ENCODE assay signal across 14 cellular contexts in genomic region chr11:110473666-110474065, GRCh38.
"Had no signal": no experiment of that assay in that cellular context is flagged by ENCODE, and none has a peak within 500 bp of the region (broad histone marks: within the 10 kb centered on the region; RNA-seq: fewer than 3 reads in every experiment).

No MANE protein-coding gene starts in this region.

- H3K9me3 Mint-ChIP-seq: activated CD8-positive, alpha-beta T cell treated with anti-CD3 and anti-CD28 coated beads for 36 hours; activated naive CD8-positive, alpha-beta T cell treated with anti-CD3 and anti-CD28 coated beads, Interleukin-2, amount 50 U/mL, for 24 hours; activated T-helper 1 cell treated with anti-CD3 and anti-CD28 coated beads, Interleukin-12 subunit alpha, Interleukin-12 subunit beta, Interleukin-2, Interleukin-4 antibody, amounts not matched to agents 30 ng/mL and 10 ng/mL and 1 ng/mL, durations not matched to agents 14 hours and 24 hours and 36 hours; endodermal cell; stimulated activated naive CD8-positive, alpha-beta T cell treated with anti-CD3 and anti-CD28 coated beads, Interleukin-15, amount 100 ng/mL, for 72 hours had no signal

- H3K4me1 ChIP-seq: pancreas, testis had no signal

- H3K27ac ChIP-seq: foreskin keratinocyte, pancreas, testis had no signal

- ATAC-seq: activated CD8-positive, alpha-beta T cell treated with anti-CD3 and anti-CD28 coated beads for 36 hours; activated naive CD8-positive, alpha-beta T cell treated with anti-CD3 and anti-CD28 coated beads, Interleukin-2, amount 50 U/mL, for 24 hours; stimulated activated naive CD8-positive, alpha-beta T cell treated with anti-CD3 and anti-CD28 coated beads, Interleukin-15, amount 100 ng/mL, for 72 hours had no signal

- H3K4me3 ChIP-seq: pancreas, testis had no signal

- DNase-seq: activated CD8-positive, alpha-beta memory T cell treated with anti-CD3 and anti-CD28 coated beads, Interleukin-2, amount 50 U/mL, for 4 hours; activated CD8-positive, alpha-beta T cell treated with anti-CD3 and anti-CD28 coated beads for 36 hours; activated naive CD4-positive, alpha-beta T cell treated with Interleukin-2 at 50 U/mL for 16 hours; activated naive CD8-positive, alpha-beta T cell treated with anti-CD3 and anti-CD28 coated beads, Interleukin-2, amount 50 U/mL, for 24 hours; central memory CD4-positive, alpha-beta T cell; endodermal cell; erythroblast; foreskin keratinocyte; mesendoderm; pancreas; stimulated activated CD4-positive, alpha-beta T cell treated with anti-CD3 and anti-CD28 coated beads, Interleukin-4, amount 100 ng/mL, for 24 hours; stimulated activated naive CD8-positive, alpha-beta T cell treated with anti-CD3 and anti-CD28 coated beads, Interleukin-15, amount 100 ng/mL, for 72 hours; testis had no signal

- H3K4me1 Mint-ChIP-seq: activated naive CD8-positive, alpha-beta T cell treated with anti-CD3 and anti-CD28 coated beads, Interleukin-2, amount 50 U/mL, for 24 hours; stimulated activated naive CD8-positive, alpha-beta T cell treated with anti-CD3 and anti-CD28 coated beads, Interleukin-15, amount 100 ng/mL, for 72 hours had no signal

- H3K27ac Mint-ChIP-seq: activated CD8-positive, alpha-beta T cell treated with anti-CD3 and anti-CD28 coated beads for 36 hours; activated T-helper 1 cell treated with anti-CD3 and anti-CD28 coated beads, Interleukin-12 subunit alpha, Interleukin-12 subunit beta, Interleukin-2, Interleukin-4 antibody, amounts not matched to agents 30 ng/mL and 10 ng/mL and 1 ng/mL, durations not matched to agents 14 hours and 24 hours and 36 hours; endodermal cell had no signal

- H3K36me3 ChIP-seq: pancreas had no signal

- H3K9me3 ChIP-seq: pancreas, testis had no signal

- H3K27me3 Mint-ChIP-seq: activated CD8-positive, alpha-beta T cell treated with anti-CD3 and anti-CD28 coated beads for 36 hours; activated naive CD8-positive, alpha-beta T cell treated with anti-CD3 and anti-CD28 coated beads, Interleukin-2, amount 50 U/mL, for 24 hours; stimulated activated naive CD8-positive, alpha-beta T cell treated with anti-CD3 and anti-CD28 coated beads, Interleukin-15, amount 100 ng/mL, for 72 hours had no signal

- H3K27me3 ChIP-seq: foreskin keratinocyte, pancreas, testis had no signal

- H3K4me3 Mint-ChIP-seq: activated CD8-positive, alpha-beta T cell treated with anti-CD3 and anti-CD28 coated beads for 36 hours; activated naive CD8-positive, alpha-beta T cell treated with anti-CD3 and anti-CD28 coated beads, Interleukin-2, amount 50 U/mL, for 24 hours; activated T-helper 1 cell treated with anti-CD3 and anti-CD28 coated beads, Interleukin-12 subunit alpha, Interleukin-12 subunit beta, Interleukin-2, Interleukin-4 antibody, amounts not matched to agents 30 ng/mL and 10 ng/mL and 1 ng/mL, durations not matched to agents 14 hours and 24 hours and 36 hours; endodermal cell; stimulated activated naive CD8-positive, alpha-beta T cell treated with anti-CD3 and anti-CD28 coated beads, Interleukin-15, amount 100 ng/mL, for 72 hours had no signal
